In genomic region chr22:19143967-19144400, GRCh38 we compare ENCODE assay signal across 6 cellular contexts. TPM values are rescaled to one million over a fixed set of nuclear protein-coding genes. Genes with fewer than 3 reads are reported as not detected.
DNase-seq lines count a peak whose midpoint lies in the region; ATAC-seq and TF ChIP-seq lines count a peak whose summit lies in the region.

No MANE protein-coding gene starts in this region.

- H3K4me1 ChIP-seq in HAP-1 = peaks cover 6% of the 10 kb centered on the region; the same call in 1 of the 2 replicates
- no peaks in the 10 kb centered on the region for H3K4me1 ChIP-seq in aorta (ENCODE audit: control insufficient read depth in 1 of 2, insufficient read depth in 2 of 2, low read length in 2 of 2)

- DNase-seq in HAP-1 (ENCODE audit: low spot score in 2 of 2) (no peak), kidney epithelial cell (ENCODE audit: low read depth) (no peak), aorta (no peak), SK-N-DZ (ENCODE audit: low spot score) (no peak)
- peak; percentile 34 to 47 for DNase-seq in activated CD4-positive, alpha-beta T cell treated with anti-CD3 and anti-CD28 coated beads, Interleukin-2, amount 50 U/mL, for 48 hours

- WGBS in aorta, 2 donors = 2% methylated on average over 17 of the region's 17 CpGs

- ATAC-seq in aorta (ENCODE audit: low FRiP score) (no peak), GM21447 (IDR thresholded peaks at IDR 0.05; ENCODE audit: unreplicated experiment) (no peak)

- H3K27me3 ChIP-seq in HAP-1 (ENCODE audit: low read depth) (peaks cover 12% of the 10 kb centered on the region), kidney epithelial cell (ENCODE audit: control insufficient read depth, insufficient read depth, low read length) (peaks cover 21% of the 10 kb centered on the region), aorta (ENCODE audit: control insufficient read depth in 1 of 2, insufficient read depth in 2 of 2, low read length in 1 of 2) (no peaks in the 10 kb centered on the region)

- TF ChIP-seq CTCF in kidney epithelial cell (IDR thresholded peaks at IDR 0.05; ENCODE audit: insufficient read depth, low read length, poor library complexity, severe bottlenecking) = no peak

- intact Hi-C loops in aorta (cut with DNase I) = loop anchor here in 1 of 2 donors (2.0 to 10.0 kb wide), 2 partner anchors 35 to 291 kb away; partner anchors contain the start of genes HIRA, MRPL40 and SLC25A1

- H3K36me3 ChIP-seq in HAP-1 (replicated peaks) = peaks cover 28% of the 10 kb centered on the region
- H3K36me3 ChIP-seq in kidney epithelial cell (ENCODE audit: control insufficient read depth, insufficient read depth, low read length) = peaks cover 7% of the 10 kb centered on the region
- peaks cover 0 to 7% of the 10 kb centered on the region in 2 donors for H3K36me3 ChIP-seq in aorta (ENCODE audit: control insufficient read depth in 1 of 2, insufficient read depth in 2 of 2, low read length in 1 of 2)

- in situ Hi-C loops in HAP-1 (cut with MboI; ENCODE audit: low sequenced_read_pairs) = no loop called here

- no peaks in the 10 kb centered on the region for H3K9me3 ChIP-seq in HAP-1
- no peaks in the 10 kb centered on the region for H3K9me3 ChIP-seq in aorta (ENCODE audit: control insufficient read depth, low read length)

- peak overlapping the region in 1 of 2 donors; percentile 58 for H3K27ac ChIP-seq in aorta (ENCODE audit: low read depth in 1 of 2, low read length in 2 of 2)

- H3K4me3 ChIP-seq in HAP-1 (peak overlapping the region; percentile 78), kidney epithelial cell (ENCODE audit: low read depth, low read length) (peak overlapping the region; percentile 85), aorta (ENCODE audit: low read length in 2 of 2) (peak overlapping the region; percentile 44 to 69)

RNA-seq across cellular contexts. Expression of gene ESS2, which starts 0.5 kb away (rescaled TPM):
- total RNA-seq in kidney epithelial cell (19.0 and 20.4 TPM in 2 replicates), aorta (10 to 100 TPM; 11.9 to 13.0 TPM)
- 10 to 100 TPM in 1 of 2 donors, 1 to 10 TPM in 1; 8.3 to 26.9 TPM for polyA plus RNA-seq in aorta
- 23.4 and 31.1 TPM in 2 replicates for polyA plus RNA-seq in SK-N-DZ (2014; cell fraction: cytosol; rRNA removed)
- polyA plus RNA-seq in SK-N-DZ (2014; cell fraction: nucleus; rRNA removed) = 18.7 and 31.3 TPM in 2 replicates

RNA-seq across cellular contexts. Expression of gene GSC2, which starts 6.1 kb away (rescaled TPM):
- total RNA-seq in kidney epithelial cell = not detected in 2 replicates
- total RNA-seq in aorta = not detected
- polyA plus RNA-seq in aorta = not detected
- not detected in 2 replicates for polyA plus RNA-seq in SK-N-DZ (2014; cell fraction: cytosol; rRNA removed)
- polyA plus RNA-seq in SK-N-DZ (2014; cell fraction: nucleus; rRNA removed) = not detected in 2 replicates

RNA-seq across cellular contexts. Expression of gene TSSK2, which starts 12.9 kb away (rescaled TPM):
- not detected in 2 replicates for total RNA-seq in kidney epithelial cell
- not detected for total RNA-seq in aorta
- polyA plus RNA-seq in aorta = under 1 TPM; 0.08 to 0.50 TPM
- polyA plus RNA-seq in SK-N-DZ (2014; cell fraction: cytosol; rRNA removed) = not detected in 2 replicates
- not detected in 2 replicates for polyA plus RNA-seq in SK-N-DZ (2014; cell fraction: nucleus; rRNA removed)

RNA-seq across cellular contexts. Expression of gene DGCR2, which starts 21.8 kb away (rescaled TPM):
- 71.2 and 85.0 TPM in 2 replicates for total RNA-seq in kidney epithelial cell
- 10 to 100 TPM; 37.0 to 43.5 TPM for total RNA-seq in aorta
- polyA plus RNA-seq in aorta = 10 to 100 TPM; 19.7 to 27.4 TPM
- polyA plus RNA-seq in SK-N-DZ (2014; cell fraction: cytosol; rRNA removed) = 45.5 and 48.0 TPM in 2 replicates
- polyA plus RNA-seq in SK-N-DZ (2014; cell fraction: nucleus; rRNA removed) = 33.5 and 34.4 TPM in 2 replicates

RNA-seq across cellular contexts. Expression of gene SLC25A1, which starts 34.6 kb away (rescaled TPM):
- total RNA-seq in kidney epithelial cell (82.7 and 98.8 TPM in 2 replicates), aorta (10 to 100 TPM; 45.8 to 51.6 TPM)
- polyA plus RNA-seq in aorta = 10 to 100 TPM; 36.7 to 49.3 TPM
- polyA plus RNA-seq in SK-N-DZ (2014; cell fraction: cytosol; rRNA removed) = 122 and 132 TPM in 2 replicates
- 128 and 158 TPM in 2 replicates for polyA plus RNA-seq in SK-N-DZ (2014; cell fraction: nucleus; rRNA removed)

Comparison
In these comparisons a context has a peak if more than half of its experiments do, and no peak if none do; other contexts are left out.
1. DNase-seq: peak in activated CD4-positive, alpha-beta T cell treated with anti-CD3 and anti-CD28 coated beads, Interleukin-2, amount 50 U/mL, for 48 hours (2 of 2); none in HAP-1 (0 of 2), kidney epithelial cell (single experiment), aorta (0 of 2) and SK-N-DZ (single experiment).
2. Peak in every context shown above with its lines, with median percentiles within 50 percentile points of each other: H3K4me3 ChIP-seq.